11 cellular contexts compared by ENCODE assay signal in genomic region chr7:142153400-142153799, GRCh38. TPM values are rescaled to one million over a fixed set of nuclear protein-coding genes. Genes with fewer than 3 reads are reported as not detected.
DNase-seq lines count a peak whose midpoint lies in the region; ATAC-seq, FAIRE-seq and TF ChIP-seq lines count a peak whose summit lies in the region.
"Had no signal": no experiment of that assay in that cellular context is flagged by ENCODE, and none has a peak within 500 bp of the region (broad histone marks: within the 10 kb centered on the region; RNA-seq: fewer than 3 reads in every experiment).

No MANE protein-coding gene starts in this region.

- DNase-seq in COR-L47 (lab: John Stamatoyannopoulos, UW) (peak; percentile 28), HFFc6 (no peak), OCI-M1 (lab: John Stamatoyannopoulos, UW) (peak; percentile 41), keratinocyte (ENCODE audit: low read depth, low spot score) (no peak), mesenteric fat pad (ENCODE audit: low spot score) (no peak), CD1c-positive myeloid dendritic cell (ENCODE audit: extremely low spot score) (no peak), AG08396 (ENCODE audit: low spot score) (no peak)
- DNase-seq in naive thymus-derived CD8-positive, alpha-beta T cell = no peak
- DNase-seq: amniotic stem cell had no signal

- no peaks in the 10 kb centered on the region for H3K36me3 ChIP-seq in keratinocyte (ENCODE audit: control insufficient read depth in 2 of 2, extremely low read depth in 1 of 2, insufficient read depth in 2 of 2, low read length in 2 of 2)

- no peak overlapping the region for H2AFZ ChIP-seq in keratinocyte (ENCODE audit: control insufficient read depth, low read length)

- no peaks in the 10 kb centered on the region for H3K4me1 ChIP-seq in keratinocyte (ENCODE audit: control insufficient read depth, extremely low read depth, insufficient read depth, low read length)

- POLR2A ChIA-PET in naive thymus-derived CD8-positive, alpha-beta T cell (lab: Charles Lee) = no interaction called here

- no peaks in the 10 kb centered on the region for H3K27me3 Mint-ChIP-seq in HFFc6 (ENCODE audit: insufficient read depth)
- H3K27me3 Mint-ChIP-seq in naive thymus-derived CD8-positive, alpha-beta T cell = peaks cover 0 to 14% (median 6%) of the 10 kb centered on the region in 5 donors

- H3K27me3 ChIP-seq in keratinocyte (ENCODE audit: control insufficient read depth, extremely low read depth, insufficient read depth, low read length) = no peaks in the 10 kb centered on the region

- TF ChIP-seq CTCF in HFFc6 (IDR thresholded peaks at IDR 0.05) (peak; percentile 16; the same call in 1 of the 2 replicates), keratinocyte (optimal IDR thresholded peaks at IDR 0.05 in 1 of 3, IDR thresholded peaks at IDR 0.05 in 1 of 3, conservative IDR thresholded peaks at IDR 0.05 in 1 of 3; ENCODE audit: extremely low read depth in 1 of 3, insufficient read depth in 2 of 3, low read length in 3 of 3) (peak; percentile 38 to 68 (median 67))

- H3K4me3 Mint-ChIP-seq in HFFc6 = no peak overlapping the region
- no peak overlapping the region for H3K4me3 Mint-ChIP-seq in naive thymus-derived CD8-positive, alpha-beta T cell
- H3K4me3 Mint-ChIP-seq: T-helper 1 cell treated with Interleukin-12 subunit alpha and Interleukin-12 subunit beta and Interleukin-4 antibody, amounts not matched to agents 30 μg/mL and 1 μg/mL, for 36 hours had no signal

- H3K9me1 ChIP-seq in keratinocyte (ENCODE audit: control insufficient read depth, extremely low read depth, insufficient read depth, low read length) = no peaks in the 10 kb centered on the region

- dilution Hi-C loops in keratinocyte (cut with MboI; ENCODE audit: extremely low pct_ligation_motif_present, low sequenced_read_pairs) = no loop called here

- ATAC-seq in naive thymus-derived CD8-positive, alpha-beta T cell = no peak

- no peak for FAIRE-seq in keratinocyte (lab: Jason Lieb, UNC)
- FAIRE-seq: G401.6 had no signal

- H3K27ac Mint-ChIP-seq in HFFc6 = no peak overlapping the region
- H3K27ac Mint-ChIP-seq in naive thymus-derived CD8-positive, alpha-beta T cell = no peak overlapping the region
- H3K27ac Mint-ChIP-seq: T-helper 1 cell treated with Interleukin-12 subunit alpha and Interleukin-12 subunit beta and Interleukin-4 antibody, amounts not matched to agents 30 μg/mL and 1 μg/mL, for 36 hours had no signal

- no peak overlapping the region for H3K4me2 ChIP-seq in keratinocyte (ENCODE audit: control insufficient read depth, extremely low read depth, insufficient read depth, low read depth, low read length)

- H3K9me3 ChIP-seq in keratinocyte (ENCODE audit: control insufficient read depth, low read depth, low read length) = no peaks in the 10 kb centered on the region

- H3K27ac ChIP-seq in keratinocyte (ENCODE audit: control insufficient read depth, insufficient read depth, low read length) = no peak overlapping the region

- no peaks in the 10 kb centered on the region for H3K79me2 ChIP-seq in keratinocyte (ENCODE audit: control insufficient read depth, insufficient read depth, low read length)

- H3K9ac ChIP-seq in keratinocyte (ENCODE audit: control insufficient read depth, extremely low read depth, insufficient read depth, low read length) = no peak overlapping the region

- no peak overlapping the region for H3K4me3 ChIP-seq in keratinocyte (ENCODE audit: control insufficient read depth in 2 of 3, extremely low read depth in 1 of 3, insufficient read depth in 2 of 3, low read depth in 1 of 3, low read length in 3 of 3)

- no peaks in the 10 kb centered on the region for H4K20me1 ChIP-seq in keratinocyte (ENCODE audit: control insufficient read depth, extremely low read depth, insufficient read depth, low read length)

- H3K9me3 Mint-ChIP-seq in HFFc6 = peaks cover 40% of the 10 kb centered on the region
- no peaks in the 10 kb centered on the region for H3K9me3 Mint-ChIP-seq in naive thymus-derived CD8-positive, alpha-beta T cell
- H3K9me3 Mint-ChIP-seq: T-helper 1 cell treated with Interleukin-12 subunit alpha and Interleukin-12 subunit beta and Interleukin-4 antibody, amounts not matched to agents 30 μg/mL and 1 μg/mL, for 36 hours had no signal

- H3K4me1 Mint-ChIP-seq in HFFc6 (ENCODE audit: low read depth) = no peaks in the 10 kb centered on the region
- no peaks in the 10 kb centered on the region for H3K4me1 Mint-ChIP-seq in naive thymus-derived CD8-positive, alpha-beta T cell

- H3K36me3 Mint-ChIP-seq in HFFc6 (ENCODE audit: low read depth) = no peaks in the 10 kb centered on the region
- no peaks in the 10 kb centered on the region for H3K36me3 Mint-ChIP-seq in naive thymus-derived CD8-positive, alpha-beta T cell

RNA-seq across cellular contexts. Expression of gene MGAM2, which starts 41.9 kb away (rescaled TPM):
- total RNA-seq in HFFc6 (2021; fragmentation: NEBNext Ultra II Directional; extraction: Animal tissue kit (Norgen Biotek cat#: 25700)) = not detected
- 0.04 to 0.10 TPM in 2 of 3 replicates, not detected in the other for polyA plus RNA-seq in keratinocyte
- not detected for polyA plus RNA-seq in keratinocyte (2011; ENCODE audit: low read depth)
- polyA plus RNA-seq in keratinocyte (2011; cell fraction: cytosol; rRNA removed) = 0.02 TPM in 1 of 2 replicates, not detected in the other
- 0.11 and 0.18 TPM in 2 replicates for polyA plus RNA-seq in keratinocyte (2011; cell fraction: nucleus; rRNA removed)
- 0.08 TPM in 1 of 2 replicates, not detected in the other for polyA plus RNA-seq in keratinocyte (2012; ENCODE audit: low replicate concordance)
- 0.10 TPM in 2 of 3 replicates, not detected in the other for polyA minus RNA-seq in keratinocyte
- not detected for polyA minus RNA-seq in keratinocyte (2011; cell fraction: cytosol; rRNA and poly(A)+ RNA removed)
- polyA minus RNA-seq in keratinocyte (2011; cell fraction: nucleus; rRNA and poly(A)+ RNA removed) = 0.11 and 0.23 TPM in 2 replicates
- 1.2 TPM for total RNA-seq in mesenteric fat pad
- not detected for total RNA-seq in naive thymus-derived CD8-positive, alpha-beta T cell
- not detected for polyA plus RNA-seq in naive thymus-derived CD8-positive, alpha-beta T cell

Comparison
In these comparisons a context has a peak if more than half of its experiments do, and no peak if none do; other contexts are left out.
1. DNase-seq: peak in COR-L47 (single experiment) and OCI-M1 (single experiment); none in HFFc6 (single experiment), keratinocyte (single experiment), mesenteric fat pad (single experiment), naive thymus-derived CD8-positive, alpha-beta T cell (0 of 10), CD1c-positive myeloid dendritic cell (single experiment) and AG08396 (single experiment).